ENCODE assay signal across 27 cellular contexts in the genomic region with DNA sequence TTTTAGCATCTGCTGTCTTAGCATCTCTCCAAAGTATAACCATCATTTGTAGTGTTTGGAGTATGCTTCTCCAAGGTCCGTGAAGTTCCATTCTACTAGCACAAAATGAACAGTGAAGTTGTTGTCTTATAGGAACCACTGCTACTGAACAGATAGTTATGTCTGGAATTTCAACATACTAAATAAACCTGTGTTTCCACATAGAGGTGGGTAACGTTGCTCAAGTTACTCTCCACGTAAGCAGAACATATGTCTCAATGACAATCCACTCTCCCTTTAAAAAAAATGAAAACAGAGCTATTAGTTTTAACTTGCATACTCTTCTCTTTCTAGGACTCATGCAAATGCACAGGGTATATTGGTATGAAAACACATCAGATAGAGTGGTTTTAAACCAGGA.
"Had no signal": no experiment of that assay in that cellular context is flagged by ENCODE, and none has a peak within 500 bp of the region (broad histone marks: within the 10 kb centered on the region; RNA-seq: fewer than 3 reads in every experiment).

No MANE protein-coding gene starts in this region.

- H3K27me3 ChIP-seq: colonic mucosa, dorsolateral prefrontal cortex, esophagus squamous epithelium, gastrocnemius medialis, heart right ventricle, left lung had no signal

- H3K4me3 Mint-ChIP-seq: mesothelial cell of epicardium, naive B cell had no signal

- DNase-seq: colonic mucosa; cortex of kidney; dermis blood vessel endothelial cell; dorsolateral prefrontal cortex; effector CD4-positive, alpha-beta T cell; effector memory CD4-positive, alpha-beta T cell; erythroblast; esophagus squamous epithelium; foreskin fibroblast; foreskin melanocyte; gastrocnemius medialis; glutamatergic neuron; head of caudate nucleus; heart right ventricle; hippocampal formation; left cardiac atrium; left lung; left ventricle myocardium superior; lower lobe of right lung; mesenchymal stem cell; mucosa of descending colon; naive B cell had no signal

- H3K36me3 Mint-ChIP-seq: naive B cell had no signal

- H3K4me1 Mint-ChIP-seq: naive B cell had no signal

- H3K27me3 Mint-ChIP-seq: naive B cell had no signal

- FAIRE-seq: endothelial cell of umbilical vein, islet of Langerhans, keratinocyte had no signal

- H3K36me3 ChIP-seq: colonic mucosa, esophagus squamous epithelium, gastrocnemius medialis, left lung, lower lobe of right lung had no signal

- H3K9me3 ChIP-seq: colonic mucosa, esophagus squamous epithelium, gastrocnemius medialis, heart right ventricle, left lung, lower lobe of right lung, mucosa of descending colon had no signal

- H3K4me1 ChIP-seq: colonic mucosa, esophagus squamous epithelium, gastrocnemius medialis, heart right ventricle, left lung, lower lobe of right lung had no signal

- H3K27ac Mint-ChIP-seq: mesothelial cell of epicardium, naive B cell had no signal

- H3K4me3 ChIP-seq: colonic mucosa, dorsolateral prefrontal cortex, esophagus squamous epithelium, gastrocnemius medialis, heart right ventricle, left lung, lower lobe of right lung, mucosa of descending colon had no signal

- H3K27ac ChIP-seq: colonic mucosa, dorsolateral prefrontal cortex, epithelial cell of prostate, esophagus squamous epithelium, gastrocnemius medialis, heart right ventricle, left lung, lower lobe of right lung had no signal
